14 cellular contexts compared by ENCODE assay signal in genomic region chr1:162222019-162222418, GRCh38.
A peak's percentile ranks its signal among the peaks of the same experiment; 100 is the strongest.
DNase-seq lines count a peak whose midpoint lies in the region; ATAC-seq and TF ChIP-seq lines count a peak whose summit lies in the region.
"Had no signal": no experiment of that assay in that cellular context is flagged by ENCODE, and none has a peak within 500 bp of the region (broad histone marks: within the 10 kb centered on the region; RNA-seq: fewer than 3 reads in every experiment).

No MANE protein-coding gene starts in this region.

- peak; percentile 92 for ATAC-seq in mucosa of descending colon
- ATAC-seq: GM12878 had no signal

- H3K9me3 ChIP-seq in mucosa of descending colon = no peaks in the 10 kb centered on the region
- H3K9me3 ChIP-seq: BLaER1 treated with 17β-estradiol and CSF1 and Interleukin-3, amounts not matched to agents 10 nM and 100 nM had no signal

- no peak overlapping the region for H3K4me3 ChIP-seq in mucosa of descending colon
- H3K4me3 ChIP-seq: BLaER1 treated with 17β-estradiol and CSF1 and Interleukin-3, amounts not matched to agents 10 nM and 100 nM; GM12878; GM23248 had no signal

- DNase-seq in DMS53 (lab: John Stamatoyannopoulos, UW) = peak; percentile 41
- no peak for DNase-seq in DMS53 treated with DMSO at 0.1 percent for 48 hours (lab: John Stamatoyannopoulos, UW; ENCODE audit: unreplicated experiment)
- DNase-seq in NCI-H69 (lab: John Stamatoyannopoulos, UW) = peak; percentile 37
- DNase-seq in mucosa of descending colon = no peak
- no peak for DNase-seq in NCI-H187 treated with DMSO at 0.1 percent for 48 hours (lab: John Stamatoyannopoulos, UW)
- DNase-seq in NCI-H1105 (lab: John Stamatoyannopoulos, UW) = no peak
- DNase-seq in HuH-7 (ENCODE audit: low spot score) = no peak
- DNase-seq: ACHN; CD4-positive, CD25-positive, alpha-beta regulatory T cell; DMS79; GM23248; H9 had no signal

- TF ChIP-seq CTCF in mucosa of descending colon (IDR thresholded peaks at IDR 0.05) = no peak

- no peaks in the 10 kb centered on the region for H3K4me1 ChIP-seq in mucosa of descending colon (ENCODE audit: low read depth)
- H3K4me1 ChIP-seq: BLaER1 treated with 17β-estradiol and CSF1 and Interleukin-3, amounts not matched to agents 10 nM and 100 nM had no signal

- no peaks in the 10 kb centered on the region for H3K36me3 ChIP-seq in mucosa of descending colon (ENCODE audit: low read depth)
- H3K36me3 ChIP-seq: BLaER1 treated with 17β-estradiol and CSF1 and Interleukin-3, amounts not matched to agents 10 nM and 100 nM had no signal

- intact Hi-C loops in mucosa of descending colon (cut with DNase I, micrococcal nuclease) = no loop called here

Comparison
In these comparisons a context has a peak if more than half of its experiments do, and no peak if none do; other contexts are left out.
1. DNase-seq: peak in DMS53 (single experiment) and NCI-H69 (single experiment); none in DMS53 treated with DMSO at 0.1 percent for 48 hours (single experiment), mucosa of descending colon (0 of 3), NCI-H187 treated with DMSO at 0.1 percent for 48 hours (single experiment), NCI-H1105 (single experiment) and HuH-7 (single experiment).